Comparison of ENCODE assay signal across 20 cellular contexts in genomic region chr2:16588565-16588964, GRCh38.
"Had no signal": no experiment of that assay in that cellular context is flagged by ENCODE, and none has a peak within 500 bp of the region (broad histone marks: within the 10 kb centered on the region; RNA-seq: fewer than 3 reads in every experiment).

No MANE protein-coding gene starts in this region.

- H3K9ac ChIP-seq: SK-N-SH had no signal

- H3K27me3 ChIP-seq: ascending aorta, right atrium auricular region, transverse colon had no signal

- DNase-seq: activated CD4-positive, alpha-beta T cell treated with anti-CD3 and anti-CD28 coated beads for 48 hours; activated CD4-positive, CD25-positive, alpha-beta regulatory T cell; activated CD8-positive, alpha-beta T cell treated with anti-CD3 and anti-CD28 coated beads for 36 hours; activated naive CD4-positive, alpha-beta T cell treated with Interleukin-2 at 50 U/mL for 16 hours; activated T-cell treated with anti-CD3 and anti-CD28 coated beads, Interleukin-2, amount 50 U/mL, for 1 hour; cerebellar nuclear complex; foreskin melanocyte; glutamatergic neuron; hypothalamus; left colon; midbrain; nephron progenitor cell; SK-N-SH; stimulated activated CD4-positive, alpha-beta T cell treated with anti-CD3 and anti-CD28 coated beads, Interleukin-12 subunit alpha, Interleukin-12 subunit beta, amount 100 ng/mL, for 4 hours; stimulated activated CD4-positive, alpha-beta T cell treated with anti-CD3 and anti-CD28 coated beads, Interleukin-2, amount 100 ng/mL, for 24 hours; stimulated activated naive CD8-positive, alpha-beta T cell treated with anti-CD3 and anti-CD28 coated beads, Interleukin-15, Interleukin-2, amounts not matched to agents 100 U/mL and 50 U/mL, for 24 hours; transverse colon had no signal

- H3K4me3 ChIP-seq: ascending aorta, lung, right atrium auricular region, transverse colon had no signal

- H3K27ac ChIP-seq: ascending aorta, right atrium auricular region, transverse colon had no signal

- H3K36me3 ChIP-seq: ascending aorta, right atrium auricular region, transverse colon had no signal

- H3K4me1 ChIP-seq: ascending aorta, right atrium auricular region, transverse colon had no signal

- H3K9me3 ChIP-seq: ascending aorta, right atrium auricular region, SK-N-SH, transverse colon had no signal

- H3K4me2 ChIP-seq: SK-N-SH had no signal
